Comparison of ENCODE assay signal across 12 cellular contexts in genomic region chr13:46654956-46655726, GRCh38.
DNase-seq lines count a peak whose midpoint lies in the region; ATAC-seq and TF ChIP-seq lines count a peak whose summit lies in the region.
"Had no signal": no experiment of that assay in that cellular context is flagged by ENCODE, and none has a peak within 500 bp of the region (broad histone marks: within the 10 kb centered on the region; RNA-seq: fewer than 3 reads in every experiment).

No MANE protein-coding gene starts in this region.

- H3K27me3 ChIP-seq in esophagus muscularis mucosa = no peaks in the 10 kb centered on the region
- H3K27me3 ChIP-seq: BE2C, neutrophil had no signal

- H3K27ac ChIP-seq in esophagus muscularis mucosa (replicated peaks in 1 of 4) = peak overlapping the region; percentile 82 to 86 (median 84)
- H3K27ac ChIP-seq: neutrophil had no signal

- H3K4me3 ChIP-seq in esophagus muscularis mucosa = peak overlapping the region in 2 of 4 donors; percentile 28 to 38
- H3K4me3 ChIP-seq: K562 had no signal

- peaks cover 24 to 57% (median 53%) of the 10 kb centered on the region in 4 donors for H3K4me1 ChIP-seq in esophagus muscularis mucosa

- no peaks in the 10 kb centered on the region for H3K36me3 ChIP-seq in esophagus muscularis mucosa

- no peaks in the 10 kb centered on the region for H3K36me3 Mint-ChIP-seq in natural killer cell

- H3K9me3 Mint-ChIP-seq in natural killer cell = no peaks in the 10 kb centered on the region

- DNase-seq in Right ventricle myocardium superior (no peak), left cardiac atrium (no peak), esophagus muscularis mucosa (ENCODE audit: extremely low spot score) (no peak), natural killer cell (no peak), epidermal melanocyte (ENCODE audit: insufficient read length, low spot score) (no peak), EL (no peak)
- DNase-seq: BE2C, HCEC 1CT had no signal

- ATAC-seq in Right ventricle myocardium superior (ENCODE audit: poor library complexity) (peak; percentile 35), left cardiac atrium (no peak), natural killer cell (peak; percentile 76 to 82 (median 77)), HG03095 (IDR thresholded peaks at IDR 0.05; ENCODE audit: unreplicated experiment) (no peak), HG03196 (IDR thresholded peaks at IDR 0.05; ENCODE audit: unreplicated experiment) (no peak)
- ATAC-seq: K562 had no signal

- 49% methylated on average over 2 of the region's 2 CpGs for WGBS in esophagus muscularis mucosa

- peak overlapping the region; percentile 83 to 89 for H3K27ac Mint-ChIP-seq in natural killer cell

- TF ChIP-seq CTCF in esophagus muscularis mucosa (IDR thresholded peaks at IDR 0.05) = no peak
- no peak for TF ChIP-seq CTCF in natural killer cell (IDR thresholded peaks at IDR 0.05)

- TF ChIP-seq POLR2A in esophagus muscularis mucosa (IDR thresholded peaks at IDR 0.05; ENCODE audit: low read depth) = no peak

- no peak for TF ChIP-seq EP300 in esophagus muscularis mucosa (IDR thresholded peaks at IDR 0.05)

- H3K4me1 Mint-ChIP-seq in natural killer cell = peaks cover 30 to 32% of the 10 kb centered on the region in 2 donors

- no peaks in the 10 kb centered on the region for H3K27me3 Mint-ChIP-seq in natural killer cell (ENCODE audit: low read depth in 2 of 2)

- intact Hi-C loops in Right ventricle myocardium superior (cut with DNase I) (no loop called here), left cardiac atrium (cut with DNase I) (no loop called here), esophagus muscularis mucosa (cut with DNase I) (no loop called here), natural killer cell (cut with micrococcal nuclease) (no loop called here)

- no peaks in the 10 kb centered on the region for H3K9me3 ChIP-seq in esophagus muscularis mucosa
- H3K9me3 ChIP-seq: BE2C, neutrophil had no signal

- H3K4me3 Mint-ChIP-seq in natural killer cell = peak overlapping the region; percentile 22

Comparison
In these comparisons a context has a peak if more than half of its experiments do, and no peak if none do; other contexts are left out.
1. ATAC-seq: peak in Right ventricle myocardium superior (single experiment) and natural killer cell (3 of 3); none in left cardiac atrium (0 of 2), HG03095 (single experiment) and HG03196 (single experiment).